ENCODE assay signal across 25 cellular contexts in the genomic region with DNA sequence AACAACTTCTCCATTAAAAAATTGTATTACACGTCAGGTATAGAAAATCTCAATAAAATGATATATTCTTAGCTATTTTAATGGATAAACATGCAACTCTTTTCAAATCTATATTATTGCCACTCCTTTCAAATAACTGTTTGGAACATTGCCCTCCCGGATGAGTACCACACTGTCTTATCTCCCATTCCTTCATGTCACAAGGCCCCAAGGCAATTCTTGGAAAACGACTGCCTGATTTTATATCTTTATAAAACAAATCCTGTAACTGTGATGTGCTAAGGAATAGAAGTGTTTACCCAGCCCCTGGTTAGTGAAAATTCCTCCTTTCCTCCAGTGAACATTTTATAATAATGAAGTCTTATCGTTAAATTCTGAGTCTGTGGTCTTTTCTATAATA.
"Had no signal": no experiment of that assay in that cellular context is flagged by ENCODE, and none has a peak within 500 bp of the region (broad histone marks: within the 10 kb centered on the region; RNA-seq: fewer than 3 reads in every experiment).

No MANE protein-coding gene starts in this region.

- DNase-seq: colonic mucosa; cortex of kidney; effector CD8-positive, alpha-beta T cell; effector memory CD8-positive, alpha-beta T cell; endodermal cell; foreskin keratinocyte; heart left ventricle; hypothalamus; immature natural killer cell; left cardiac atrium; left lung; left ventricle myocardium superior; lower lobe of right lung; mesenchymal stem cell; mucosa of descending colon; naive B cell; naive thymus-derived CD8-positive, alpha-beta T cell had no signal

- H2AFZ ChIP-seq: hepatocyte had no signal

- H3K27ac ChIP-seq: colonic mucosa, epithelial cell of prostate, esophagus muscularis mucosa, foreskin keratinocyte, gastroesophageal sphincter, heart left ventricle, hepatocyte, left lung, lower lobe of right lung had no signal

- H3K79me2 ChIP-seq: hepatocyte had no signal

- H3K27me3 ChIP-seq: colonic mucosa, esophagus muscularis mucosa, foreskin keratinocyte, gastroesophageal sphincter, heart left ventricle, hepatocyte, left lung had no signal

- H3K9me3 ChIP-seq: colonic mucosa, esophagus muscularis mucosa, gastroesophageal sphincter, heart left ventricle, left lung, lower lobe of right lung, mucosa of descending colon had no signal

- H3K4me2 ChIP-seq: hepatocyte had no signal

- FAIRE-seq: endometrium, frontal cortex, islet of Langerhans, keratinocyte had no signal

- H3K4me1 ChIP-seq: colonic mucosa, esophagus muscularis mucosa, foreskin keratinocyte, gastroesophageal sphincter, heart left ventricle, left lung, lower lobe of right lung had no signal

- H3K4me3 ChIP-seq: colonic mucosa, esophagus muscularis mucosa, gastroesophageal sphincter, heart left ventricle, hepatocyte, left lung, lower lobe of right lung, mucosa of descending colon had no signal

- H3K36me3 ChIP-seq: colonic mucosa had no signal

- ATAC-seq: effector memory CD8-positive, alpha-beta T cell; foreskin keratinocyte; gastroesophageal sphincter; heart left ventricle; left cardiac atrium; left lung; left ventricle myocardium superior; lower lobe of right lung; mucosa of descending colon; naive thymus-derived CD8-positive, alpha-beta T cell had no signal
